15 cellular contexts compared by ENCODE assay signal in the genomic region with DNA sequence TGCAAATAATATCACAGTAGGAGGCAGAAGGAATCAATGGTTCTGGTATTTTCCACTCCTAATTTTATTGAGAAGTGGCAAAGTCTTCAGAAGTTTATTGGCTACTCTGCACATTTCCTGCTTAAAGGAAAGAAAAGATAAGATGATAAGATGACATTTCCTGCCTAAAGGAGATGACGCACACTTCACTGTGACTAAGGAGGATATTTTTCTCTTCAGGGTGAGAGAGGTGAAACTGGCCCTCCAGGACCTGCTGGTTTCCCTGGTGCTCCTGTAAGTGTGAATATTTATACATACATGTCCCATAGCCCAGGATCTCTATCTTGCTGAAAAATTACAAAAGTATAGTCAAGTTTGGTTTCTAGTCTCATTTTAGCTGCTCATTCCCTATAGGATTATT. TPM values are rescaled to one million over a fixed set of nuclear protein-coding genes. Genes with fewer than 3 reads are reported as not detected.
DNase-seq lines count a peak whose midpoint lies in the region; ATAC-seq, FAIRE-seq and TF ChIP-seq lines count a peak whose summit lies in the region.
"Had no signal": no experiment of that assay in that cellular context is flagged by ENCODE, and none has a peak within 500 bp of the region (broad histone marks: within the 10 kb centered on the region; RNA-seq: fewer than 3 reads in every experiment).

No MANE protein-coding gene starts in this region.

- peak overlapping the region; percentile 26 for H3K27ac ChIP-seq in astrocyte (ENCODE audit: low read depth, low read length)
- no peak overlapping the region for H3K27ac ChIP-seq in left ventricle myocardium inferior (replicated peaks)

- TF ChIP-seq CTCF in astrocyte (IDR thresholded peaks at IDR 0.05; ENCODE audit: insufficient read depth, low read depth, low read length) (no peak), mesothelial cell of epicardium (IDR thresholded peaks at IDR 0.05; ENCODE audit: unreplicated experiment) (no peak), left ventricle myocardium inferior (IDR thresholded peaks at IDR 0.05; ENCODE audit: borderline replicate concordance) (no peak)

- H3K27me3 ChIP-seq in astrocyte (ENCODE audit: insufficient read depth, low read length), result no peaks in the 10 kb centered on the region
- no peaks in the 10 kb centered on the region for H3K27me3 ChIP-seq in left ventricle myocardium inferior (ENCODE audit: low read depth)

- H2AFZ ChIP-seq in astrocyte (ENCODE audit: low read depth, low read length), result no peak overlapping the region

- H3K27me3 Mint-ChIP-seq in astrocyte (ENCODE audit: low read depth, unreplicated experiment), result no peaks in the 10 kb centered on the region
- no peaks in the 10 kb centered on the region for H3K27me3 Mint-ChIP-seq in mesothelial cell of epicardium (ENCODE audit: low read depth)
- H3K27me3 Mint-ChIP-seq: dendritic cell treated with granulocyte-macrophage colony-stimulating factor and Interleukin-4, amounts not matched to agents 40 ng/mL and 50 ng/mL, for 4 days; stimulated activated memory B cell treated with anti-CD40 and anti-IgM and Interleukin-4, amounts not matched to agents 10 μg/mL and 1 μg/mL and 100 μg/mL, for 72 hours had no signal

- ATAC-seq in HG03469 (IDR thresholded peaks at IDR 0.05; ENCODE audit: unreplicated experiment) (no peak), HG03025 (IDR thresholded peaks at IDR 0.05; ENCODE audit: low FRiP score, unreplicated experiment) (no peak)
- ATAC-seq: left ventricle myocardium superior; stimulated activated memory B cell treated with anti-CD40 and anti-IgM and Interleukin-4, amounts not matched to agents 10 μg/mL and 1 μg/mL and 100 μg/mL, for 72 hours had no signal

- H3K79me2 ChIP-seq in astrocyte (ENCODE audit: insufficient read depth, low read length), result no peaks in the 10 kb centered on the region

- no peaks in the 10 kb centered on the region for H3K9me3 Mint-ChIP-seq in astrocyte (ENCODE audit: unreplicated experiment)
- no peaks in the 10 kb centered on the region for H3K9me3 Mint-ChIP-seq in mesothelial cell of epicardium
- H3K9me3 Mint-ChIP-seq: dendritic cell treated with granulocyte-macrophage colony-stimulating factor and Interleukin-4, amounts not matched to agents 40 ng/mL and 50 ng/mL, for 4 days; stimulated activated memory B cell treated with anti-CD40 and anti-IgM and Interleukin-4, amounts not matched to agents 10 μg/mL and 1 μg/mL and 100 μg/mL, for 72 hours had no signal

- no peaks in the 10 kb centered on the region for H3K9me3 ChIP-seq in astrocyte (ENCODE audit: insufficient read depth, low read depth, low read length)
- H3K9me3 ChIP-seq in left ventricle myocardium inferior (replicated peaks), result no peaks in the 10 kb centered on the region
- H3K9me3 ChIP-seq: HAP-1 had no signal

- peaks cover 21% of the 10 kb centered on the region for H3K36me3 Mint-ChIP-seq in astrocyte (ENCODE audit: low read depth, unreplicated experiment)
- H3K36me3 Mint-ChIP-seq in mesothelial cell of epicardium, result peaks cover 54% of the 10 kb centered on the region
- H3K36me3 Mint-ChIP-seq: stimulated activated memory B cell treated with anti-CD40 and anti-IgM and Interleukin-4, amounts not matched to agents 10 μg/mL and 1 μg/mL and 100 μg/mL, for 72 hours had no signal

- no peak overlapping the region for H3K4me3 Mint-ChIP-seq in astrocyte (ENCODE audit: unreplicated experiment)
- no peak overlapping the region for H3K4me3 Mint-ChIP-seq in mesothelial cell of epicardium
- H3K4me3 Mint-ChIP-seq: dendritic cell treated with granulocyte-macrophage colony-stimulating factor and Interleukin-4, amounts not matched to agents 40 ng/mL and 50 ng/mL, for 4 days; stimulated activated memory B cell treated with anti-CD40 and anti-IgM and Interleukin-4, amounts not matched to agents 10 μg/mL and 1 μg/mL and 100 μg/mL, for 72 hours had no signal

- FAIRE-seq in astrocyte (lab: Jason Lieb, UNC), result peak; percentile 78

- intact Hi-C loops in left ventricle myocardium inferior (cut with micrococcal nuclease), result no loop called here

- DNase-seq in ELR (ENCODE audit: low read depth) (peak; percentile 91), NCI-H226 (peak; percentile 78), astrocyte (ENCODE audit: low read depth) (peak; percentile 78), mesothelial cell of epicardium (ENCODE audit: low spot score in 2 of 2, unreplicated experiment in 2 of 2) (no peak), left ventricle myocardium inferior (no peak), cerebellar cortex (ENCODE audit: low spot score) (no peak)
- DNase-seq: activated CD4-positive, alpha-beta T cell treated with anti-CD3 and anti-CD28 coated beads for 4 hours; activated effector memory CD4-positive, alpha-beta T cell treated with anti-CD3 and anti-CD28 coated beads, Interleukin-2, amount 50 U/mL, for 16 hours; left ventricle myocardium superior; NCI-H2227 treated with DMSO at 0.1 percent for 48 hours had no signal

- no peak overlapping the region for H3K4me3 ChIP-seq in astrocyte (ENCODE audit: insufficient read depth, low read depth, low read length)
- no peak overlapping the region for H3K4me3 ChIP-seq in left ventricle myocardium inferior
- H3K4me3 ChIP-seq: HAP-1 had no signal

- H3K36me3 ChIP-seq in astrocyte (ENCODE audit: insufficient read depth, low read length) (peaks cover 17% of the 10 kb centered on the region), left ventricle myocardium inferior (peaks cover 59% of the 10 kb centered on the region)
- H3K36me3 ChIP-seq: HAP-1 had no signal

- peak overlapping the region; percentile 7 for H3K4me2 ChIP-seq in astrocyte (ENCODE audit: low read length)

- H3K4me1 ChIP-seq in astrocyte (ENCODE audit: insufficient read depth, low read length), result peaks cover 11% of the 10 kb centered on the region
- no peaks in the 10 kb centered on the region for H3K4me1 ChIP-seq in left ventricle myocardium inferior
- H3K4me1 ChIP-seq: HAP-1 had no signal

- H4K20me1 ChIP-seq in astrocyte (ENCODE audit: insufficient read depth, low read length), result no peaks in the 10 kb centered on the region

- H3K27ac Mint-ChIP-seq in astrocyte (ENCODE audit: unreplicated experiment) (peak overlapping the region; percentile 77), mesothelial cell of epicardium (peak overlapping the region; percentile 96)
- H3K27ac Mint-ChIP-seq: dendritic cell treated with granulocyte-macrophage colony-stimulating factor and Interleukin-4, amounts not matched to agents 40 ng/mL and 50 ng/mL, for 4 days; stimulated activated memory B cell treated with anti-CD40 and anti-IgM and Interleukin-4, amounts not matched to agents 10 μg/mL and 1 μg/mL and 100 μg/mL, for 72 hours had no signal

- no peak overlapping the region for H3K9ac ChIP-seq in astrocyte (ENCODE audit: low read length)

- H3K4me1 Mint-ChIP-seq in astrocyte (ENCODE audit: low read depth, unreplicated experiment), result peaks cover 12% of the 10 kb centered on the region
- peaks cover 44% of the 10 kb centered on the region for H3K4me1 Mint-ChIP-seq in mesothelial cell of epicardium
- H3K4me1 Mint-ChIP-seq: stimulated activated memory B cell treated with anti-CD40 and anti-IgM and Interleukin-4, amounts not matched to agents 10 μg/mL and 1 μg/mL and 100 μg/mL, for 72 hours had no signal

RNA-seq across cellular contexts. Expression of gene COL3A1, which starts 27.9 kb away (rescaled TPM):
- total RNA-seq in astrocyte, result 350 and 458 TPM in 2 replicates
- total RNA-seq in mesothelial cell of epicardium, result 7,569 to 7,691 TPM (median 7,584 TPM) in 3 replicates
- 98.5 TPM for total RNA-seq in left ventricle myocardium inferior

Comparison
In these comparisons a context has a peak if more than half of its experiments do, and no peak if none do; other contexts are left out.
1. DNase-seq: peak in ELR (single experiment), NCI-H226 (single experiment) and astrocyte (single experiment); none in mesothelial cell of epicardium (0 of 2), left ventricle myocardium inferior (single experiment) and cerebellar cortex (single experiment).
2. RNA of gene COL3A1, which starts 27.9 kb away (total RNA-seq): 7,569 to 7,691 TPM in mesothelial cell of epicardium; 350 to 458 TPM in astrocyte and 98.5 TPM in left ventricle myocardium inferior (single experiment); every median in the first group is over 10 times any median in the second.